8 cellular contexts compared by ENCODE assay signal in the genomic region with DNA sequence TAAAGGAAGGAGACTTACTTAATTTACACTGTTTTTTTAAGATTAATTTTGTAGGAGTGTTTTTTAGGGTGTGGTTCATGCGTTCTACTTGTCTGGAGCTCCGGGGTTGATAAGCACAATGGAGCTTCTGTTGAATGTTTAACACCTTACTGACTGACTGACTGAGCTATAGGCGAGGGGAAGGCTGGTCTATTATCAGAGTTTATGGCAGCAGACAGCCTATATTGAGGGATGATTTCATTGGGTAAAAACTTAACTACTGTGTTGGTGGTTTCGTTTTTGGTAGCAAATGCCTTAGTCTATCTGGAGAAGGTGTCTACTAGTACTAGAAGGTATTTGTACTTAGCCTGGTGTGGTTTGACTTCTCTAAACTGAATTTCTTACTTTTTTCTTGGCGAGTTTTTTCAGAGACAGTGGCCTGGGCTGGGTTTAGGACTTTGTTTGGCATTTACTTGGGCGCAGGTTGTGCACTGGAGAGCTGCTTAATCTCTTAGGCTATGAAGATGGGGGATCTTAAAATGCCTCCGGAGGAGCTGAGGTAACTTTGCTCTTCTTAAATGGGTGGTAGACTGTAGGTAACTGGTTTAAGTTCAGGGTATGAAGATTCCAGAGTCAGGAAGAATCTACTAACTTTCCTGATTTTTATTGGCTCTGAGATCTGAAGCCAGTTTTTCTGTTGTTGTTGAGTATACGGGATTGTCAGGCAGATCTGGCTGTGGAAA.
DNase-seq lines count a peak whose midpoint lies in the region; ATAC-seq, FAIRE-seq and TF ChIP-seq lines count a peak whose summit lies in the region.
"Not testable (repeated sequence)": the region's sequence is repeated elsewhere in the genome, so short reads cannot be mapped to it uniquely, and the experiment has no call there.

No MANE protein-coding gene starts in this region.

- TF ChIP-seq POLR2A in K562 (conservative IDR thresholded peaks at IDR 0.05); heart left ventricle (IDR thresholded peaks at IDR 0.05): not testable (repeated sequence)

- H3K27me3 Mint-ChIP-seq in CD4-positive, alpha-beta T cell; T-helper 2 cell treated with Interferon-gamma antibody and Interleukin-4, amounts not matched to agents 5 μg/mL and 100 μg/mL, for 36 hours (ENCODE audit: low read depth): not testable (repeated sequence)
- peaks cover 17% of the 10 kb centered on the region for H3K27me3 Mint-ChIP-seq in activated T-cell treated with anti-CD3 and anti-CD28 coated beads, Interleukin-2, amount 50 U/mL, for 72 hours (ENCODE audit: low read depth)

- not testable (repeated sequence) for BruUV-seq in K562 (replicated peaks; lab: Mats Ljungman, UMichigan)

- DNase-seq in CD4-positive, alpha-beta T cell, result peak in 1 of 10 experiments; percentile 25
- not testable (repeated sequence) for DNase-seq in T-helper 2 cell treated with Interferon-gamma antibody and Interleukin-4, amounts not matched to agents 5 μg/mL and 100 μg/mL, for 36 hours (ENCODE audit: low spot score); activated T-cell treated with anti-CD3 and anti-CD28 coated beads, Interleukin-2, amount 50 U/mL, for 72 hours; heart left ventricle; smooth muscle cell (lab: John Stamatoyannopoulos, UW; ENCODE audit: unreplicated experiment)
- peak; percentile 7 to 75 (median 14) for DNase-seq in K562 (ENCODE audit: extremely low read depth in 1 of 4, low spot score in 3 of 4)

- POLR2A ChIA-PET in CD4-positive, alpha-beta T cell (lab: Charles Lee); K562 (lab: Yijun Ruan, JAX): not testable (repeated sequence)

- H3K9me3 ChIP-seq in CD4-positive, alpha-beta T cell (ENCODE audit: control insufficient read depth, low read length); HUES6 (ENCODE audit: control insufficient read depth, insufficient read depth, low read depth, low read length); K562 (replicated peaks; ENCODE audit: control insufficient read depth, insufficient read depth, low read depth, low read length); heart left ventricle; mucosa of stomach (ENCODE audit: control insufficient read depth, low read length); smooth muscle cell (replicated peaks; ENCODE audit: low read depth): not testable (repeated sequence)

- not testable (repeated sequence) for H3K27ac ChIP-seq in CD4-positive, alpha-beta T cell (ENCODE audit: low read depth, low read length)
- H3K27ac ChIP-seq in HUES6 (ENCODE audit: low read depth, low read length) (peak overlapping the region; percentile 41; the same call in 1 of the 2 replicates), K562 (ENCODE audit: extremely low read depth, low read depth, low read length) (peak overlapping the region; percentile 80), heart left ventricle (peak overlapping the region in 3 of 12 donors; percentile 22 to 53 (median 34)), smooth muscle cell (ENCODE audit: low read depth) (peak overlapping the region; percentile 97)

- TF ChIP-seq CTCF in CD4-positive, alpha-beta T cell (IDR thresholded peaks at IDR 0.05); K562 (IDR thresholded peaks at IDR 0.05 in 2 of 3, conservative IDR thresholded peaks at IDR 0.05 in 1 of 3; ENCODE audit: insufficient read depth in 2 of 3, low read depth in 1 of 3, low read length in 3 of 3); heart left ventricle (IDR thresholded peaks at IDR 0.05); smooth muscle cell (IDR thresholded peaks at IDR 0.05; ENCODE audit: borderline replicate concordance, insufficient read depth, poor library complexity, severe bottlenecking): not testable (repeated sequence)

- H3K27me3 ChIP-seq in CD4-positive, alpha-beta T cell (ENCODE audit: control insufficient read depth, insufficient read depth, low read length); HUES6 (ENCODE audit: control insufficient read depth, insufficient read depth, low read length); K562 (ENCODE audit: control insufficient read depth in 2 of 2, insufficient read depth in 2 of 2, low read length in 2 of 2); mucosa of stomach (ENCODE audit: control insufficient read depth, insufficient read depth, low read length); smooth muscle cell (ENCODE audit: low read depth): not testable (repeated sequence)
- H3K27me3 ChIP-seq in heart left ventricle, result peaks cover 0 to 28% (median 0%) of the 10 kb centered on the region in 9 donors

- peaks cover 45% of the 10 kb centered on the region for H3K4me1 Mint-ChIP-seq in CD4-positive, alpha-beta T cell (ENCODE audit: low read depth)
- H3K4me1 Mint-ChIP-seq in T-helper 2 cell treated with Interferon-gamma antibody and Interleukin-4, amounts not matched to agents 5 μg/mL and 100 μg/mL, for 36 hours (ENCODE audit: low read depth), result peaks cover 22% of the 10 kb centered on the region
- H3K4me1 Mint-ChIP-seq in activated T-cell treated with anti-CD3 and anti-CD28 coated beads, Interleukin-2, amount 50 U/mL, for 72 hours (ENCODE audit: low read depth), result peaks cover 22% of the 10 kb centered on the region

- TF ChIP-seq RAD21 in K562 (CRISPR knock-in tag; conservative IDR thresholded peaks at IDR 0.05 in 1 of 2, IDR thresholded peaks at IDR 0.05 in 1 of 2), result not testable (repeated sequence)

- not testable (repeated sequence) for FAIRE-seq in K562 (lab: Jason Lieb, UNC)

- not testable (repeated sequence) for H3K9me1 ChIP-seq in K562 (ENCODE audit: control insufficient read depth, insufficient read depth, low read length)

- CTCF ChIA-PET in CD4-positive, alpha-beta T cell (lab: Charles Lee); K562 (lab: Yijun Ruan, JAX; ENCODE audit: low intra/inter-chr PET ratio): not testable (repeated sequence)

- H3K9me3 Mint-ChIP-seq in CD4-positive, alpha-beta T cell; T-helper 2 cell treated with Interferon-gamma antibody and Interleukin-4, amounts not matched to agents 5 μg/mL and 100 μg/mL, for 36 hours; activated T-cell treated with anti-CD3 and anti-CD28 coated beads, Interleukin-2, amount 50 U/mL, for 72 hours: not testable (repeated sequence)

- H4K20me1 ChIP-seq in K562 (replicated peaks; ENCODE audit: control insufficient read depth, insufficient read depth, low read length); smooth muscle cell (ENCODE audit: low read depth): not testable (repeated sequence)

- peak; percentile 55 for ATAC-seq in CD4-positive, alpha-beta T cell (ENCODE audit: poor library complexity)
- ATAC-seq in activated T-cell treated with anti-CD3 and anti-CD28 coated beads, Interleukin-2, amount 50 U/mL, for 72 hours (replicated peaks in 1 of 2); heart left ventricle: not testable (repeated sequence)
- peak; percentile 67; the same call in 2 of the 3 replicates for ATAC-seq in K562

- H3K36me3 ChIP-seq in HUES6 (ENCODE audit: control insufficient read depth, insufficient read depth, low read length); K562 (ENCODE audit: control insufficient read depth, insufficient read depth, low read length); heart left ventricle; mucosa of stomach (ENCODE audit: control insufficient read depth, insufficient read depth, low read length); smooth muscle cell (ENCODE audit: low read depth): not testable (repeated sequence)

- intact Hi-C loops in CD4-positive, alpha-beta T cell (cut with DNase I, micrococcal nuclease); K562 (cut with micrococcal nuclease); heart left ventricle (cut with DNase I): not testable (repeated sequence)

- in situ Hi-C loops in K562 (cut with MboI), result not testable (repeated sequence)

- peak overlapping the region; percentile 90 for H3K27ac Mint-ChIP-seq in CD4-positive, alpha-beta T cell
- H3K27ac Mint-ChIP-seq in T-helper 2 cell treated with Interferon-gamma antibody and Interleukin-4, amounts not matched to agents 5 μg/mL and 100 μg/mL, for 36 hours, result peak overlapping the region; percentile 86
- peak overlapping the region; percentile 97 for H3K27ac Mint-ChIP-seq in activated T-cell treated with anti-CD3 and anti-CD28 coated beads, Interleukin-2, amount 50 U/mL, for 72 hours

- peak overlapping the region; percentile 44; the same call in 1 of the 2 replicates for H2AFZ ChIP-seq in K562 (ENCODE audit: low read depth, low read length)
- H2AFZ ChIP-seq in smooth muscle cell (ENCODE audit: low read depth), result not testable (repeated sequence)

- not testable (repeated sequence) for TF ChIP-seq EP300 in K562 (IDR thresholded peaks at IDR 0.05; ENCODE audit: low read length)

- H3K79me2 ChIP-seq in K562 (ENCODE audit: control insufficient read depth, insufficient read depth, low read length), result peaks cover 20% of the 10 kb centered on the region; the same call in 2 of the 3 replicates
- not testable (repeated sequence) for H3K79me2 ChIP-seq in smooth muscle cell (ENCODE audit: low read depth)

- H3K4me2 ChIP-seq in K562 (ENCODE audit: insufficient read depth, low read length) (peak overlapping the region; percentile 74), smooth muscle cell (peak overlapping the region; percentile 81)

- not testable (repeated sequence) for H3F3A ChIP-seq in smooth muscle cell (ENCODE audit: low read depth)

- H3K4me1 ChIP-seq in HUES6 (ENCODE audit: control insufficient read depth, insufficient read depth, low read length), result peaks cover 14% of the 10 kb centered on the region; the same call in 1 of the 2 replicates
- peaks cover 0 to 30% of the 10 kb centered on the region in 2 experiments; a peak in 3 of 5 replicates for H3K4me1 ChIP-seq in K562 (replicated peaks in 1 of 2; ENCODE audit: control insufficient read depth in 2 of 2, insufficient read depth in 2 of 2, low read length in 2 of 2)
- not testable (repeated sequence) for H3K4me1 ChIP-seq in heart left ventricle
- H3K4me1 ChIP-seq in mucosa of stomach (ENCODE audit: control insufficient read depth, insufficient read depth, low read length), result peaks cover 17% of the 10 kb centered on the region
- H3K4me1 ChIP-seq in smooth muscle cell (ENCODE audit: low read depth), result peaks cover 10% of the 10 kb centered on the region

- peak overlapping the region; percentile 80 for H3K4me3 Mint-ChIP-seq in CD4-positive, alpha-beta T cell
- H3K4me3 Mint-ChIP-seq in T-helper 2 cell treated with Interferon-gamma antibody and Interleukin-4, amounts not matched to agents 5 μg/mL and 100 μg/mL, for 36 hours, result peak overlapping the region; percentile 67
- H3K4me3 Mint-ChIP-seq in activated T-cell treated with anti-CD3 and anti-CD28 coated beads, Interleukin-2, amount 50 U/mL, for 72 hours, result peak overlapping the region; percentile 72 to 95

- H3K9ac ChIP-seq in HUES6 (ENCODE audit: low read length) (peak overlapping the region; percentile 52), K562 (ENCODE audit: insufficient read depth in 1 of 2, low read depth in 2 of 2, low read length in 2 of 2) (peak overlapping the region in 1 of 2 experiments; percentile 71; a peak in 3 of 4 replicates), mucosa of stomach (ENCODE audit: low read length) (peak overlapping the region; percentile 45), smooth muscle cell (ENCODE audit: low read depth) (peak overlapping the region; percentile 95)

- H3K4me3 ChIP-seq in HUES6 (ENCODE audit: low read depth, low read length); mucosa of stomach (ENCODE audit: low read length): not testable (repeated sequence)
- H3K4me3 ChIP-seq in K562, result peak overlapping the region; percentile 11; the same call in 1 of the 2 replicates
- H3K4me3 ChIP-seq in heart left ventricle, result peak overlapping the region in 8 of 12 donors; percentile 29 to 58 (median 38)
- peak overlapping the region; percentile 38 for H3K4me3 ChIP-seq in smooth muscle cell

- H3K36me3 Mint-ChIP-seq in CD4-positive, alpha-beta T cell (ENCODE audit: low read depth); T-helper 2 cell treated with Interferon-gamma antibody and Interleukin-4, amounts not matched to agents 5 μg/mL and 100 μg/mL, for 36 hours (ENCODE audit: low read depth); activated T-cell treated with anti-CD3 and anti-CD28 coated beads, Interleukin-2, amount 50 U/mL, for 72 hours (ENCODE audit: insufficient read depth in 2 of 2): not testable (repeated sequence)

- 4% methylated on average over 8 of the region's 8 CpGs for whole genome bisulfite sequencing in K562 (ENCODE audit: insufficient coverage, low coverage, missing lambda C conversion rate)
- WGBS in heart left ventricle, 4 donors, result 24 to 29% (median 27%) methylated on average over 8 of the region's 8 CpGs
- 21% methylated on average over 8 of the region's 8 CpGs for WGBS in smooth muscle cell (ENCODE audit: low lambda C conversion rate)
